Comparison of ENCODE assay signal across 8 cellular contexts in genomic region chr22:28883917-28884753, GRCh38. TPM values are rescaled to one million over a fixed set of nuclear protein-coding genes. Genes with fewer than 3 reads are reported as not detected.
DNase-seq lines count a peak whose midpoint lies in the region; ATAC-seq and TF ChIP-seq lines count a peak whose summit lies in the region.

No MANE protein-coding gene starts in this region.

- H3K9ac ChIP-seq in GM23248 (peak overlapping the region; percentile 62), adipocyte (ENCODE audit: low read length) (peak overlapping the region; percentile 58)

- DNase-seq in ACHN, result peak; percentile 36
- DNase-seq in GM23248, result peak; percentile 77
- DNase-seq in SJCRH30, result peak; percentile 19 to 29
- peak; percentile 74 for DNase-seq in adipocyte (ENCODE audit: low read depth)
- DNase-seq in hepatocyte (ENCODE audit: low spot score), result peak; percentile 67
- no peak for DNase-seq in skeletal muscle cell (ENCODE audit: low read depth)
- DNase-seq in GOT3 (lab: John Stamatoyannopoulos, UW), result no peak

- H3K36me3 ChIP-seq in GM23248 (ENCODE audit: low read depth) (no peaks in the 10 kb centered on the region), SJCRH30 (no peaks in the 10 kb centered on the region; the same call in 1 of the 2 replicates), adipocyte (ENCODE audit: control insufficient read depth, insufficient read depth, low read length, severe bottlenecking) (no peaks in the 10 kb centered on the region), hepatocyte (replicated peaks; ENCODE audit: insufficient read depth, low read depth) (no peaks in the 10 kb centered on the region)

- in situ Hi-C loops in ACHN (cut with HindIII; ENCODE audit: low pct_ligation_motif_present, low pct_unique_long_range_greater_than_20kb, low sequenced_read_pairs), result no loop called here
- in situ Hi-C loops in GM23248 (cut with MboI), result no loop called here

- no peak for TF ChIP-seq CTCF in hepatocyte (IDR thresholded peaks at IDR 0.05; ENCODE audit: poor library complexity)

- H3K9me2 ChIP-seq in GM23248 (ENCODE audit: insufficient read depth) (no peaks in the 10 kb centered on the region), hepatocyte (replicated peaks; ENCODE audit: insufficient read depth) (no peaks in the 10 kb centered on the region)

- peaks cover 9% of the 10 kb centered on the region; the same call in 1 of the 2 replicates for H3K4me1 ChIP-seq in GM23248 (ENCODE audit: insufficient read depth)
- peaks cover 8% of the 10 kb centered on the region; the same call in 1 of the 2 replicates for H3K4me1 ChIP-seq in SJCRH30
- H3K4me1 ChIP-seq in adipocyte (ENCODE audit: control insufficient read depth, insufficient read depth, low read length), result peaks cover 14% of the 10 kb centered on the region
- peaks cover 21% of the 10 kb centered on the region for H3K4me1 ChIP-seq in hepatocyte (ENCODE audit: insufficient read depth)

- H3K9me3 ChIP-seq in GM23248 (ENCODE audit: low read depth), result no peaks in the 10 kb centered on the region
- no peaks in the 10 kb centered on the region for H3K9me3 ChIP-seq in SJCRH30 (replicated peaks)
- no peaks in the 10 kb centered on the region for H3K9me3 ChIP-seq in adipocyte (ENCODE audit: control insufficient read depth, low read length)
- H3K9me3 ChIP-seq in hepatocyte (ENCODE audit: low read depth), result no peaks in the 10 kb centered on the region

- H3F3A ChIP-seq in GM23248 (ENCODE audit: insufficient read depth), result peaks cover 5% of the 10 kb centered on the region; the same call in 1 of the 2 replicates

- 6 to 7% methylated on average over 41 to 55 of the region's 79 CpGs for WGBS in GM23248 (ENCODE audit: low coverage in 1 of 2, low lambda C conversion rate in 2 of 2, missing lambda C conversion rate in 2 of 2), 2 experiments
- WGBS in hepatocyte (ENCODE audit: low lambda C conversion rate, missing lambda C conversion rate), result 1% methylated on average over 31 of the region's 79 CpGs

- H3K27ac ChIP-seq in GM23248, result no peak overlapping the region
- no peak overlapping the region for H3K27ac ChIP-seq in SJCRH30
- no peak overlapping the region for H3K27ac ChIP-seq in hepatocyte

- H3K27me3 ChIP-seq in GM23248 (replicated peaks; ENCODE audit: insufficient read depth) (no peaks in the 10 kb centered on the region), SJCRH30 (no peaks in the 10 kb centered on the region), adipocyte (replicated peaks; ENCODE audit: control insufficient read depth, insufficient read depth, low read length) (no peaks in the 10 kb centered on the region), hepatocyte (no peaks in the 10 kb centered on the region)

- peak overlapping the region; percentile 68 for H3K4me3 ChIP-seq in GM23248
- H3K4me3 ChIP-seq in SJCRH30, result peak overlapping the region; percentile 71
- H3K4me3 ChIP-seq in adipocyte (ENCODE audit: low read length), result peak overlapping the region; percentile 83
- peak overlapping the region; percentile 56 for H3K4me3 ChIP-seq in hepatocyte
- peak overlapping the region; percentile 62 for H3K4me3 ChIP-seq in skeletal muscle cell (ENCODE audit: low read depth, low read length)

- no peak for ATAC-seq in GM21423 (IDR thresholded peaks at IDR 0.05; ENCODE audit: unreplicated experiment)

- H3K79me2 ChIP-seq in GM23248 (ENCODE audit: insufficient read depth), result peaks cover 26% of the 10 kb centered on the region
- H3K79me2 ChIP-seq in hepatocyte, result peaks cover 41% of the 10 kb centered on the region

- peak overlapping the region; percentile 38; the same call in 1 of the 2 replicates for H2AFZ ChIP-seq in GM23248
- H2AFZ ChIP-seq in hepatocyte, result peak overlapping the region; percentile 7

- H4K20me1 ChIP-seq in GM23248 (ENCODE audit: insufficient read depth) (peaks cover 4% of the 10 kb centered on the region; the same call in 1 of the 2 replicates), hepatocyte (ENCODE audit: insufficient read depth, poor library complexity, severe bottlenecking) (peaks cover 15% of the 10 kb centered on the region)

- H3K4me2 ChIP-seq in GM23248 (ENCODE audit: unreplicated experiment) (peak overlapping the region; percentile 75), hepatocyte (peak overlapping the region; percentile 95)

RNA-seq across cellular contexts. Expression of gene ZNRF3, which starts 0.8 kb away (rescaled TPM):
- total RNA-seq in GM23248 (2014; rRNA removed; shearing (Covaris generic)), result 1.8 and 3.9 TPM in 2 replicates
- polyA plus RNA-seq in GM23248 (2016; fragmentation: Nextera tagmentation; extraction: Ambion mirVana) (0.56 and 0.60 TPM in 2 replicates), hepatocyte (12.8 and 14.7 TPM in 2 replicates)
- 9.1 and 9.7 TPM in 2 replicates for total RNA-seq in SJCRH30 (2014; rRNA removed; shearing (Covaris generic))
- 7.9 and 8.9 TPM in 2 replicates for total RNA-seq in hepatocyte

Comparison
In these comparisons a context has a peak if more than half of its experiments do, and no peak if none do; other contexts are left out.
1. DNase-seq: peak in ACHN (single experiment), GM23248 (single experiment), SJCRH30 (2 of 2), adipocyte (single experiment) and hepatocyte (single experiment); none in skeletal muscle cell (single experiment) and GOT3 (single experiment).
2. Peak in every context shown above with its lines, with median percentiles within 50 percentile points of each other: H3K4me3 ChIP-seq.